In the genomic region with DNA sequence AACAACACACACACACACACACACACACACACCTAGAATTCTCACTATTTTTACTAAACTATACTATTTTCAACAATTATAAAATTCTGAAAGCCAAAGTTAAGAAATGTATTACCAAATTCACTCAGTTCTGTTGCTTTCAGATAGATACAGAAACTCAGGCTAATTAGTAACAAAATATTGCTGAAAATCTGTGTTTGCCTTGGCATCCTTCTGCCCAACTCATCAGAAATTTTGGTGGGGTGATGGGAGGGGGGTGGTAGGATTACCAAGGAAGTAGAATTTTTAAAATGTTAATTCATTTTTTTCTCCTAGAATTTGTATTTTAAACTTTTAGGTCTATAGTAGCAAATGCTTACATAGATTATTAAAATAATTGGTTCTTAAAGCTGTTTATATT, we compare ENCODE assay signal across 26 cellular contexts.
"Had no signal": no experiment of that assay in that cellular context is flagged by ENCODE, and none has a peak within 500 bp of the region (broad histone marks: within the 10 kb centered on the region; RNA-seq: fewer than 3 reads in every experiment).

No MANE protein-coding gene starts in this region.

- H3K9me3 ChIP-seq: colonic mucosa, esophagus muscularis mucosa, esophagus squamous epithelium, gastrocnemius medialis, gastroesophageal sphincter, heart left ventricle, heart right ventricle had no signal

- H3K27me3 ChIP-seq: colonic mucosa, dorsolateral prefrontal cortex, esophagus muscularis mucosa, esophagus squamous epithelium, foreskin keratinocyte, gastrocnemius medialis, gastroesophageal sphincter, heart left ventricle, heart right ventricle had no signal

- H3K4me1 ChIP-seq: colonic mucosa had no signal

- DNase-seq: colonic mucosa; cortex of kidney; dermis blood vessel endothelial cell; dorsolateral prefrontal cortex; effector CD4-positive, alpha-beta T cell; effector CD8-positive, alpha-beta T cell; effector memory CD4-positive, alpha-beta T cell; endodermal cell; esophagus squamous epithelium; foreskin fibroblast; foreskin keratinocyte; foreskin melanocyte; gastrocnemius medialis; glutamatergic neuron; head of caudate nucleus; heart left ventricle; heart right ventricle had no signal

- H3K36me3 ChIP-seq: colonic mucosa, esophagus muscularis mucosa, esophagus squamous epithelium, gastroesophageal sphincter had no signal

- FAIRE-seq: colon, endometrium, frontal cortex had no signal

- ATAC-seq: effector memory CD8-positive, alpha-beta T cell; esophagus mucosa; foreskin keratinocyte; gastrocnemius medialis; gastroesophageal sphincter; heart left ventricle; heart right ventricle had no signal

- H3K4me3 ChIP-seq: colonic mucosa, coronary artery, dorsolateral prefrontal cortex, esophagus muscularis mucosa, esophagus squamous epithelium, gastrocnemius medialis, gastroesophageal sphincter, heart left ventricle, heart right ventricle had no signal

- H3K27ac ChIP-seq: colonic mucosa, coronary artery, epithelial cell of prostate, esophagus muscularis mucosa, esophagus squamous epithelium, foreskin keratinocyte, gastrocnemius medialis, gastroesophageal sphincter, heart left ventricle, heart right ventricle had no signal
